13 cellular contexts compared by ENCODE assay signal in the genomic region with DNA sequence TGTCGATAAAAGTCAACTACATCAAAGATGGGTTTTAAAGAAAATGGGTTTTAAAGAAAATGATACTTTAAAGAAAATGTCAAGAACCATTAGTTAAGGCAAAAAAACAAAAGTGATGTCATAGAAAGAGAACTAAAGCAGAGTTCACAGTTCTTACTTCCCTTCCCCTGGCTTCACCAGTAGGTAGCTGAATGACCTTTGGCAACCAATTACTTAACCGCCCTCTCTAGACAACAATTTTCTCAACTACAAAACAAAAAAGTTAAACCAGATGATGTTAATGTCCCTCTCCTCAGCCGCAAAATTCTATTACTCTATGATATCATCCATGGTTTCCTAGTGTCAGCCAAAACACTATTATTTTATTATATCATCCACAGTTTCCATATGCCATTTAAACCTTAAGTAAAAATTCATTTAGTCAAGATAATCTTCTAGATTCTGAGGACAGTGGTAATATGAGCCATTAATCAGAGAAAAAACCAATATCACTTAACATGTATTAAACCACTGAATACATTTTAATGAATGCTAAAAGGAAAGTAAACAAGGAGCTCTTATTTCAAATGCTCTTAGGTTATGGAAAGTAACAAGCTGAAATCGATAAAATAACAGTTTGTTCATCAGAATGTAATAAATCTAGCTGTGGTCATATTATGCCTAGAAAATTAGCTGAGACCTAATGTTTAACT. TPM values are rescaled to one million over a fixed set of nuclear protein-coding genes. Genes with fewer than 3 reads are reported as not detected.
A peak's percentile ranks its signal among the peaks of the same experiment; 100 is the strongest.
DNase-seq lines count a peak whose midpoint lies in the region; ATAC-seq and TF ChIP-seq lines count a peak whose summit lies in the region.
"Had no signal": no experiment of that assay in that cellular context is flagged by ENCODE, and none has a peak within 500 bp of the region (broad histone marks: within the 10 kb centered on the region; RNA-seq: fewer than 3 reads in every experiment).

No MANE protein-coding gene starts in this region.

- H3K27ac ChIP-seq in adrenal gland (peak overlapping the region in 4 of 5 donors; percentile 7 to 74 (median 28)), left lung (peak overlapping the region; percentile 4 to 13), tibial artery (peak overlapping the region; percentile 51 to 60)

- ATAC-seq in left lung (peak; percentile 30), GM21390 (IDR thresholded peaks at IDR 0.05; ENCODE audit: unreplicated experiment) (no peak)
- ATAC-seq: activated T-helper 17 cell treated with anti-CD3 and anti-CD28 coated beads, Interleukin-2, amount 50 U/mL, for 72 hours; HCT116 had no signal

- H3K4me3 ChIP-seq in adrenal gland (no peak overlapping the region), left lung (no peak overlapping the region), tibial artery (no peak overlapping the region)

- H3K4me1 ChIP-seq in adrenal gland (replicated peaks in 1 of 2), result peaks cover 40 to 77% of the 10 kb centered on the region in 2 donors
- peaks cover 18 to 55% of the 10 kb centered on the region in 2 donors for H3K4me1 ChIP-seq in left lung
- peaks cover 0 to 80% (median 35%) of the 10 kb centered on the region in 4 donors for H3K4me1 ChIP-seq in tibial artery

- no peaks in the 10 kb centered on the region for H3K36me3 ChIP-seq in adrenal gland (replicated peaks in 1 of 2)
- H3K36me3 ChIP-seq in left lung, result no peaks in the 10 kb centered on the region
- no peaks in the 10 kb centered on the region for H3K36me3 ChIP-seq in tibial artery

- TF ChIP-seq CTCF in adrenal gland (IDR thresholded peaks at IDR 0.05) (no peak), left lung (IDR thresholded peaks at IDR 0.05) (no peak), tibial artery (IDR thresholded peaks at IDR 0.05) (no peak), GM10266 (IDR thresholded peaks at IDR 0.05; ENCODE audit: control insufficient read depth, insufficient read depth, low read depth, missing control alignments) (no peak)

- no peak for TF ChIP-seq POLR2A in adrenal gland (IDR thresholded peaks at IDR 0.05)

- DNase-seq in SKM-1 treated with dmso at 0.1 percent for 144 hours (lab: John Stamatoyannopoulos, UW; ENCODE audit: unreplicated experiment) (peak; percentile 27), SKM-1 (lab: John Stamatoyannopoulos, UW; ENCODE audit: unreplicated experiment) (no peak), adrenal gland (no peak), left lung (no peak), tibial artery (no peak), NCI-H226 (no peak), GM10266 (ENCODE audit: extremely low spot score) (no peak)
- DNase-seq: MM.1S; stimulated activated CD4-positive, alpha-beta T cell treated with anti-CD3 and anti-CD28 coated beads, Interleukin-15, amount 100 ng/mL, for 24 hours; stimulated activated naive CD4-positive, alpha-beta T cell treated with Interleukin-2 at 50 U/mL for 16 hours had no signal

- H3K9me3 ChIP-seq in adrenal gland (replicated peaks in 1 of 3), result no peaks in the 10 kb centered on the region
- H3K9me3 ChIP-seq in left lung, result no peaks in the 10 kb centered on the region
- no peaks in the 10 kb centered on the region for H3K9me3 ChIP-seq in tibial artery

- intact Hi-C loops in adrenal gland (cut with DNase I), result no loop called here
- intact Hi-C loops in left lung (cut with DNase I), result no loop called here
- intact Hi-C loops in tibial artery (cut with DNase I; ENCODE audit: low total_unique reads), result no loop called here

- 65 to 76% (median 72%) methylated on average over 4 of the region's 4 CpGs for WGBS in adrenal gland, 4 donors

- no peaks in the 10 kb centered on the region for H3K27me3 ChIP-seq in adrenal gland
- no peaks in the 10 kb centered on the region for H3K27me3 ChIP-seq in left lung
- H3K27me3 ChIP-seq in tibial artery, result no peaks in the 10 kb centered on the region

RNA-seq across cellular contexts. Expression of gene RYK, which starts 13.1 kb away (rescaled TPM):
- total RNA-seq in adrenal gland, result 10 to 100 TPM; 27.8 to 74.4 (median 45.8) TPM
- 10 to 100 TPM; 27.7 to 37.7 (median 31.0) TPM for polyA plus RNA-seq in adrenal gland
- total RNA-seq in left lung, result 10 to 100 TPM; 44.1 to 44.7 TPM
